In the genomic region with DNA sequence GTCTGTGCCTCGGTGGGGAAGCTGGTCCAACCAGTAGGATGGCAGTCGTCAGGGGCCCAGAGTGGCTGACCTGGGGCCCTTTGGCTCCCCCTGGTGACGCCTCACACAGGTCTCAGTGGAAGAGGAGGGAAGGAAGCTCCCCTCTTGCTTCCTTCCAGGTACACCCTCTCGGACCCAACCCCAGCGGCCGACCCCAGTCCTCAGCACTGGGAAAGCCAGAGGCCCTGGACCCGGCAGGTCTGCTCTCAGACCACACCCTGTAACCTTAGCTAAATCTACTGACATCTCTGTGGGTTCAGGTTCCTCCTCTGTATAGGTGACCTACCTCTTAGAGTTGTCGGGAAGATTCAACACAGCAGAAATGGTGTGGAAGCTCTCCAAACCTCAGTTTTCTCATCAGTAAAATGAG, we compare ENCODE assay signal across 8 cellular contexts. TPM values are rescaled to one million over a fixed set of nuclear protein-coding genes. Genes with fewer than 3 reads are reported as not detected.
A peak's percentile ranks its signal among the peaks of the same experiment; 100 is the strongest.
DNase-seq lines count a peak whose midpoint lies in the region; ATAC-seq and TF ChIP-seq lines count a peak whose summit lies in the region.

No MANE protein-coding gene starts in this region.

- 8 to 50% methylated on average over 2 to 4 of the region's 8 CpGs for WGBS in gastroesophageal sphincter (ENCODE audit: low coverage in 1 of 2), 2 donors

- no peak overlapping the region for H3K4me3 Mint-ChIP-seq in activated T-cell treated with anti-CD3 and anti-CD28 coated beads, Interleukin-2, amount 50 U/mL, for 72 hours

- H4K20me1 ChIP-seq in PC-3 (ENCODE audit: low read length): no peaks in the 10 kb centered on the region

- H3K9me2 ChIP-seq in PC-3 (replicated peaks; ENCODE audit: low read length): no peaks in the 10 kb centered on the region

- no peaks in the 10 kb centered on the region for H3K4me1 ChIP-seq in PC-3 (ENCODE audit: insufficient read depth, low read length)
- peaks cover 0 to 49% (median 12%) of the 10 kb centered on the region in 3 donors for H3K4me1 ChIP-seq in gastroesophageal sphincter

- H3K4me1 Mint-ChIP-seq in activated T-cell treated with anti-CD3 and anti-CD28 coated beads, Interleukin-2, amount 50 U/mL, for 72 hours (ENCODE audit: low read depth): peaks cover 12% of the 10 kb centered on the region

- H3K36me3 ChIP-seq in PC-3 (ENCODE audit: low read depth, low read length) (no peaks in the 10 kb centered on the region), gastroesophageal sphincter (no peaks in the 10 kb centered on the region)

- no peak overlapping the region for H2AFZ ChIP-seq in PC-3 (ENCODE audit: low read length)

- peaks cover 3% of the 10 kb centered on the region for H3K27me3 ChIP-seq in PC-3 (ENCODE audit: low read length)
- H3K27me3 ChIP-seq in gastroesophageal sphincter: peaks cover 56% of the 10 kb centered on the region

- H3K79me2 ChIP-seq in PC-3 (ENCODE audit: low read length): no peaks in the 10 kb centered on the region

- no peak overlapping the region for H3K27ac Mint-ChIP-seq in activated T-cell treated with anti-CD3 and anti-CD28 coated beads, Interleukin-2, amount 50 U/mL, for 72 hours

- peaks cover 53% of the 10 kb centered on the region for H3K27me3 Mint-ChIP-seq in activated T-cell treated with anti-CD3 and anti-CD28 coated beads, Interleukin-2, amount 50 U/mL, for 72 hours (ENCODE audit: low read depth)

- H3K27ac ChIP-seq in PC-3 (ENCODE audit: low read length): no peak overlapping the region
- no peak overlapping the region for H3K27ac ChIP-seq in gastroesophageal sphincter

- H3K36me3 Mint-ChIP-seq in activated T-cell treated with anti-CD3 and anti-CD28 coated beads, Interleukin-2, amount 50 U/mL, for 72 hours (ENCODE audit: insufficient read depth in 2 of 2): no peaks in the 10 kb centered on the region

- intact Hi-C loops in PC-3 (cut with micrococcal nuclease) (loop anchor here (1.0 kb wide), 1 partner anchor 72 kb away; no protein-coding TSS in a partner anchor), posterior cingulate gyrus (cut with DNase I) (loop anchor here (1.0 kb wide), 1 partner anchor 72 kb away; no protein-coding TSS in a partner anchor)

- no peaks in the 10 kb centered on the region for H3F3A ChIP-seq in PC-3 (ENCODE audit: low read length, unreplicated experiment)

- no peak for TF ChIP-seq EP300 in gastroesophageal sphincter (IDR thresholded peaks at IDR 0.05)

- no peak overlapping the region for H3K4me3 ChIP-seq in PC-3 (ENCODE audit: low read length)
- H3K4me3 ChIP-seq in gastroesophageal sphincter: no peak overlapping the region

- H3K9me3 ChIP-seq in PC-3 (ENCODE audit: low read length) (no peaks in the 10 kb centered on the region), gastroesophageal sphincter (no peaks in the 10 kb centered on the region)

- TF ChIP-seq POLR2A in gastroesophageal sphincter (IDR thresholded peaks at IDR 0.05): no peak
- TF ChIP-seq POLR2A in GM18505 (IDR thresholded peaks at IDR 0.05; ENCODE audit: borderline replicate concordance, extremely low read depth, insufficient read depth, insufficient read length): no peak

- CTCF ChIA-PET in PC-3 (lab: Charles Lee): interaction anchor here (0.6 to 2.1 kb wide), 3 partner anchors 73 to 177 kb away, joined by 4 to 14 read pairs (median 5); no protein-coding TSS in a partner anchor

- no peak overlapping the region for H3K4me2 ChIP-seq in PC-3 (ENCODE audit: low read length)

- POLR2A ChIA-PET in PC-3 (lab: Charles Lee; ENCODE audit: unreplicated experiment): no interaction called here

- peak; percentile 79 for ATAC-seq in PC-3
- ATAC-seq in activated T-cell treated with anti-CD3 and anti-CD28 coated beads, Interleukin-2, amount 50 U/mL, for 72 hours (replicated peaks in 1 of 2): peak; percentile 63 to 73
- ATAC-seq in gastroesophageal sphincter: no peak
- no peak for ATAC-seq in GM18505 (IDR thresholded peaks at IDR 0.05; ENCODE audit: unreplicated experiment)
- ATAC-seq in GM18870 (IDR thresholded peaks at IDR 0.05; ENCODE audit: unreplicated experiment): no peak

- TF ChIP-seq CTCF in PC-3 (conservative IDR thresholded peaks at IDR 0.05; ENCODE audit: low read depth, low read length) (peak; percentile 66), gastroesophageal sphincter (IDR thresholded peaks at IDR 0.05) (peak in 3 of 4 experiments; percentile 72 to 91 (median 74))

- H3K9me3 Mint-ChIP-seq in activated T-cell treated with anti-CD3 and anti-CD28 coated beads, Interleukin-2, amount 50 U/mL, for 72 hours: no peaks in the 10 kb centered on the region

- H3K9ac ChIP-seq in PC-3 (ENCODE audit: low read length): no peak overlapping the region

- BruUV-seq in PC-3 (replicated peaks; lab: Mats Ljungman, UMichigan): no TSS peak

- peak; percentile 73 for DNase-seq in AG20443 (ENCODE audit: low spot score)
- DNase-seq in H4 (ENCODE audit: low spot score): peak; percentile 29
- DNase-seq in PC-3: peak; percentile 50
- DNase-seq in activated T-cell treated with anti-CD3 and anti-CD28 coated beads, Interleukin-2, amount 50 U/mL, for 72 hours: peak; percentile 69 to 73
- peak in 6 of 10 donors; percentile 15 to 90 (median 44) for DNase-seq in posterior cingulate gyrus

RNA-seq across cellular contexts. Expression of a gene that starts 3.4 kb away (rescaled TPM):
- total RNA-seq in H4 (2014; rRNA removed; shearing (Covaris generic)): 0.02 and 0.04 TPM in 2 replicates
- total RNA-seq in PC-3 (2014; rRNA removed): not detected in 2 replicates
- under 1 TPM in 1 of 2 donors, not detected in 1; 0.14 TPM for total RNA-seq in activated T-cell treated with anti-CD3 and anti-CD28 coated beads, Interleukin-2, amount 50 U/mL, for 72 hours
- total RNA-seq in gastroesophageal sphincter: 100 to 1,000 TPM in 2 of 4 donors, 10 to 100 TPM in 2; 37.3 to 107 (median 75.9) TPM

Comparison
In these comparisons a context has a peak if more than half of its experiments do, and no peak if none do; other contexts are left out.
1. ATAC-seq: peak in PC-3 (single experiment) and activated T-cell treated with anti-CD3 and anti-CD28 coated beads, Interleukin-2, amount 50 U/mL, for 72 hours (2 of 2); none in gastroesophageal sphincter (single experiment), GM18505 (single experiment) and GM18870 (single experiment).
2. RNA of a gene that starts 3.4 kb away (total RNA-seq): 37.3 to 107 TPM in gastroesophageal sphincter; 0.14 TPM in activated T-cell treated with anti-CD3 and anti-CD28 coated beads, Interleukin-2, amount 50 U/mL, for 72 hours, 0.02 to 0.04 TPM in H4 and not detected in PC-3; every median in the first group is over 10 times any median in the second.
3. Peak in every context shown above with its lines, with median percentiles within 50 percentile points of each other: DNase-seq.